Comparison of ENCODE assay signal across 18 cellular contexts in genomic region chr3:48436477-48436787, GRCh38. TPM values are rescaled to one million over a fixed set of nuclear protein-coding genes. Genes with fewer than 3 reads are reported as not detected.
DNase-seq lines count a peak whose midpoint lies in the region; ATAC-seq and TF ChIP-seq lines count a peak whose summit lies in the region.
"Had no signal": no experiment of that assay in that cellular context is flagged by ENCODE, and none has a peak within 500 bp of the region (broad histone marks: within the 10 kb centered on the region; RNA-seq: fewer than 3 reads in every experiment).

No MANE protein-coding gene starts in this region.

- CTCF ChIA-PET in CD4-positive, alpha-beta memory T cell (lab: Charles Lee; ENCODE audit: partially characterized antibody) = interaction anchor here (0.6 to 9.7 kb wide), 71 partner anchors 9 to 1157 kb away, joined by 3 to 381 read pairs (median 6); partner anchors contain the start of genes ATRIP, CDC25A, NME6 and PFKFB4
- CTCF ChIA-PET in RWPE1 (lab: Yijun Ruan, JAX) = interaction anchor here (0.6 to 2.5 kb wide), 18 partner anchors 9 to 242 kb away, joined by 3 to 68 read pairs (median 5); partner anchors contain the start of gene ZNF589

- no peak overlapping the region for H2BK5ac ChIP-seq in mesendoderm (ENCODE audit: low read length)

- H2AK5ac ChIP-seq in mesendoderm (ENCODE audit: low read length) = no peak overlapping the region

- no peak overlapping the region for H2BK15ac ChIP-seq in mesendoderm (replicated peaks; ENCODE audit: low read depth)

- POLR2A ChIA-PET in CD4-positive, alpha-beta memory T cell (lab: Charles Lee; ENCODE audit: partially characterized antibody) = interaction anchor here (0.5 to 4.6 kb wide), 15 partner anchors 9 to 197 kb away, joined by 3 to 44 read pairs (median 5); partner anchors contain the start of genes ATRIP, SHISA5 and ZNF589
- POLR2A ChIA-PET in RWPE1 (lab: Yijun Ruan, JAX; ENCODE audit: low non-redundant PET) = interaction anchor here (1.3 to 1.5 kb wide), 2 partner anchors 35 to 36 kb away, joined by 3 to 4 read pairs; no protein-coding TSS in a partner anchor

- ATAC-seq in natural killer cell (no peak), GM21723 (IDR thresholded peaks at IDR 0.05; ENCODE audit: unreplicated experiment) (no peak), GM18505 (IDR thresholded peaks at IDR 0.05; ENCODE audit: unreplicated experiment) (no peak)

- H3K23ac ChIP-seq in mesendoderm (ENCODE audit: low read length) = no peak overlapping the region

- peaks cover 11% of the 10 kb centered on the region for H3K79me1 ChIP-seq in mesendoderm (ENCODE audit: low read length)

- intact Hi-C loops in CD4-positive, alpha-beta memory T cell (cut with micrococcal nuclease) = loop anchor here (1.0 kb wide), 5 partner anchors 10 to 204 kb away; partner anchors contain the start of gene ATRIP
- intact Hi-C loops in stomach (cut with DNase I; ENCODE audit: low total_unique reads) = no loop called here
- intact Hi-C loops in natural killer cell (cut with micrococcal nuclease) = loop anchor here (1.0 kb wide), 4 partner anchors 35 to 204 kb away; no protein-coding TSS in a partner anchor

- TF ChIP-seq POLR2A in stomach (IDR thresholded peaks at IDR 0.05) (no peak), GM18505 (IDR thresholded peaks at IDR 0.05; ENCODE audit: borderline replicate concordance, extremely low read depth, insufficient read depth, insufficient read length) (no peak)

- no peak overlapping the region for H3K4me2 ChIP-seq in mesendoderm (ENCODE audit: low read length)

- no peak overlapping the region for H3K4me3 ChIP-seq in CD4-positive, alpha-beta memory T cell (ENCODE audit: low read length in 2 of 2)
- no peak overlapping the region for H3K4me3 ChIP-seq in mesendoderm (ENCODE audit: low read length)
- no peak overlapping the region for H3K4me3 ChIP-seq in stomach
- H3K4me3 ChIP-seq: gastrocnemius medialis, K562, MG63, skin epidermis, upper lobe of right lung had no signal

- H3K9me3 Mint-ChIP-seq in CD4-positive, alpha-beta memory T cell = no peaks in the 10 kb centered on the region
- no peaks in the 10 kb centered on the region for H3K9me3 Mint-ChIP-seq in natural killer cell
- H3K9me3 Mint-ChIP-seq: activated naive CD8-positive, alpha-beta T cell treated with anti-CD3 and anti-CD28 coated beads for 36 hours; dendritic cell treated with granulocyte-macrophage colony-stimulating factor and Interleukin-4, amounts not matched to agents 40 ng/mL and 50 ng/mL, for 4 days; immature natural killer cell; T-helper 2 cell treated with Interferon-gamma antibody and Interleukin-4, amounts not matched to agents 5 μg/mL and 100 μg/mL, for 36 hours had no signal

- H3K18ac ChIP-seq in mesendoderm (ENCODE audit: low read length) = no peak overlapping the region

- no peaks in the 10 kb centered on the region for H3K36me3 ChIP-seq in CD4-positive, alpha-beta memory T cell (ENCODE audit: insufficient read depth, low read length)
- H3K36me3 ChIP-seq in mesendoderm (ENCODE audit: control insufficient read depth, insufficient read depth, low read length) (peaks cover 10% of the 10 kb centered on the region), stomach (peaks cover 8 to 22% (median 19%) of the 10 kb centered on the region in 4 donors)
- H3K36me3 ChIP-seq: MG63 had no signal

- no peak for TF ChIP-seq EP300 in stomach (IDR thresholded peaks at IDR 0.05)

- H3K79me2 ChIP-seq in mesendoderm (ENCODE audit: control insufficient read depth, insufficient read depth, low read length) = peaks cover 14% of the 10 kb centered on the region

- peaks cover 28% of the 10 kb centered on the region for H3K4me1 ChIP-seq in CD4-positive, alpha-beta memory T cell (ENCODE audit: insufficient read depth, low read length)
- no peaks in the 10 kb centered on the region for H3K4me1 ChIP-seq in mesendoderm (ENCODE audit: control insufficient read depth, low read depth, low read length)
- H3K4me1 ChIP-seq in stomach = peaks cover 28 to 56% (median 31%) of the 10 kb centered on the region in 4 donors

- H3K56ac ChIP-seq in mesendoderm (ENCODE audit: low read length) = peak overlapping the region; percentile 47

- no peak overlapping the region for H3K27ac Mint-ChIP-seq in CD4-positive, alpha-beta memory T cell
- no peak overlapping the region for H3K27ac Mint-ChIP-seq in natural killer cell
- H3K27ac Mint-ChIP-seq: activated CD4-positive, alpha-beta T cell treated with anti-CD3 and anti-CD28 coated beads for 36 hours; activated naive CD8-positive, alpha-beta T cell treated with anti-CD3 and anti-CD28 coated beads for 36 hours; dendritic cell treated with granulocyte-macrophage colony-stimulating factor and Interleukin-4, amounts not matched to agents 40 ng/mL and 50 ng/mL, for 4 days; immature natural killer cell; T-helper 2 cell treated with Interferon-gamma antibody and Interleukin-4, amounts not matched to agents 5 μg/mL and 100 μg/mL, for 36 hours had no signal

- no peak overlapping the region for H3K4ac ChIP-seq in mesendoderm (ENCODE audit: low read depth, low read length)

- DNase-seq in CD4-positive, alpha-beta memory T cell = no peak
- DNase-seq in RWPE1 (ENCODE audit: low spot score) (no peak), mesendoderm (no peak), stomach (no peak), natural killer cell (no peak), NCI-H2171 treated with DMSO at 0.1 percent for 48 hours (lab: John Stamatoyannopoulos, UW) (no peak)

- no peak overlapping the region for H3K9ac ChIP-seq in mesendoderm (ENCODE audit: low read length)

- no peak overlapping the region for H3K4me3 Mint-ChIP-seq in CD4-positive, alpha-beta memory T cell
- no peak overlapping the region for H3K4me3 Mint-ChIP-seq in natural killer cell
- H3K4me3 Mint-ChIP-seq: activated CD4-positive, alpha-beta T cell treated with anti-CD3 and anti-CD28 coated beads for 36 hours; activated naive CD8-positive, alpha-beta T cell treated with anti-CD3 and anti-CD28 coated beads for 36 hours; dendritic cell treated with granulocyte-macrophage colony-stimulating factor and Interleukin-4, amounts not matched to agents 40 ng/mL and 50 ng/mL, for 4 days; immature natural killer cell; T-helper 2 cell treated with Interferon-gamma antibody and Interleukin-4, amounts not matched to agents 5 μg/mL and 100 μg/mL, for 36 hours had no signal

- H3K27me3 Mint-ChIP-seq in CD4-positive, alpha-beta memory T cell = no peaks in the 10 kb centered on the region
- H3K27me3 Mint-ChIP-seq in natural killer cell (ENCODE audit: low read depth in 2 of 2) = no peaks in the 10 kb centered on the region
- H3K27me3 Mint-ChIP-seq: activated CD4-positive, alpha-beta T cell treated with anti-CD3 and anti-CD28 coated beads for 36 hours; activated naive CD8-positive, alpha-beta T cell treated with anti-CD3 and anti-CD28 coated beads for 36 hours; dendritic cell treated with granulocyte-macrophage colony-stimulating factor and Interleukin-4, amounts not matched to agents 40 ng/mL and 50 ng/mL, for 4 days had no signal

- no peaks in the 10 kb centered on the region for H3K9me3 ChIP-seq in CD4-positive, alpha-beta memory T cell (ENCODE audit: control insufficient read depth in 1 of 2, low read length in 2 of 2)
- H3K9me3 ChIP-seq in stomach = no peaks in the 10 kb centered on the region
- H3K9me3 ChIP-seq: gastrocnemius medialis, MG63, upper lobe of right lung had no signal

- H3K27me3 ChIP-seq in CD4-positive, alpha-beta memory T cell (ENCODE audit: insufficient read depth, low read length) = no peaks in the 10 kb centered on the region
- H3K27me3 ChIP-seq in mesendoderm (ENCODE audit: insufficient read depth, low read length, poor library complexity) = no peaks in the 10 kb centered on the region
- no peaks in the 10 kb centered on the region for H3K27me3 ChIP-seq in stomach
- H3K27me3 ChIP-seq: gastrocnemius medialis, MG63, upper lobe of right lung had no signal

- H3K27ac ChIP-seq in CD4-positive, alpha-beta memory T cell (ENCODE audit: low read depth, low read length) = peak overlapping the region; percentile 3
- H3K27ac ChIP-seq in RWPE1 (peak overlapping the region; percentile 99), mesendoderm (ENCODE audit: low read depth, low read length) (no peak overlapping the region), stomach (peak overlapping the region in 3 of 5 donors; percentile 4 to 96 (median 66))
- H3K27ac ChIP-seq: gastrocnemius medialis, upper lobe of right lung had no signal

- no peak overlapping the region for H2BK120ac ChIP-seq in mesendoderm (ENCODE audit: low read depth, low read length)

- H3K4me1 Mint-ChIP-seq in CD4-positive, alpha-beta memory T cell = peaks cover 17 to 43% (median 29%) of the 10 kb centered on the region in 4 donors
- H3K4me1 Mint-ChIP-seq in natural killer cell = peaks cover 24 to 35% of the 10 kb centered on the region in 2 donors

- peaks cover 2 to 26% of the 10 kb centered on the region in 2 donors for H3K36me3 Mint-ChIP-seq in CD4-positive, alpha-beta memory T cell
- no peaks in the 10 kb centered on the region for H3K36me3 Mint-ChIP-seq in natural killer cell

- H4K5ac ChIP-seq in mesendoderm (ENCODE audit: low read length) = no peak overlapping the region

- no peak overlapping the region for H4K8ac ChIP-seq in mesendoderm (ENCODE audit: low read depth, low read length)

- TF ChIP-seq CTCF in RWPE1 (conservative IDR thresholded peaks at IDR 0.05; ENCODE audit: low read depth) (no peak), stomach (IDR thresholded peaks at IDR 0.05) (no peak), natural killer cell (IDR thresholded peaks at IDR 0.05) (no peak)

- no CpG with 5 or more reads among the region's 1 CpG for WGBS in mesendoderm (ENCODE audit: extremely low coverage, insufficient coverage, low lambda C conversion rate)
- WGBS in stomach, 5 donors = 0 to 88% (median 68%) methylated on average over 1 of the region's 1 CpG

RNA-seq across cellular contexts. Expression of gene CCDC51, which starts 3.5 kb away (rescaled TPM):
- total RNA-seq in CD4-positive, alpha-beta memory T cell = 1 to 10 TPM; 5.1 to 5.4 TPM
- 10 to 100 TPM in 1 of 2 donors, 1 to 10 TPM in 1; 6.6 to 13.3 TPM for polyA plus RNA-seq in CD4-positive, alpha-beta memory T cell
- 17.5 TPM for polyA plus RNA-seq in mesendoderm (2013, experiment 1 of 2)
- 16.4 TPM for polyA plus RNA-seq in mesendoderm (2013, experiment 2 of 2)
- 10 to 100 TPM in 1 of 5 donors, 1 to 10 TPM in 4; 1.8 to 12.5 (median 7.1) TPM for total RNA-seq in stomach
- polyA plus RNA-seq in stomach = 10 to 100 TPM in 1 of 3 donors, 1 to 10 TPM in 2; 6.0 to 10.3 (median 9.5) TPM
- total RNA-seq in natural killer cell = 1 to 10 TPM; 4.4 to 8.8 (median 6.8) TPM

RNA-seq across cellular contexts. Expression of gene TMA7, which starts 3.6 kb away (rescaled TPM):
- total RNA-seq in CD4-positive, alpha-beta memory T cell = 100 to 1,000 TPM; 309 to 310 TPM
- 100 to 1,000 TPM; 765 to 952 TPM for polyA plus RNA-seq in CD4-positive, alpha-beta memory T cell
- 1,066 TPM for polyA plus RNA-seq in mesendoderm (2013, experiment 1 of 2)
- polyA plus RNA-seq in mesendoderm (2013, experiment 2 of 2) = 1,068 TPM
- total RNA-seq in stomach (100 to 1,000 TPM; 107 to 298 (median 230) TPM), natural killer cell (100 to 1,000 TPM; 192 to 239 (median 229) TPM)
- 100 to 1,000 TPM; 644 to 702 (median 660) TPM for polyA plus RNA-seq in stomach

RNA-seq across cellular contexts. Expression of gene PLXNB1, which starts 6.5 kb away (rescaled TPM):
- total RNA-seq in CD4-positive, alpha-beta memory T cell = 1 to 10 TPM; 2.6 to 5.0 TPM
- under 1 TPM in 1 of 2 donors, not detected in 1; 0.48 TPM for polyA plus RNA-seq in CD4-positive, alpha-beta memory T cell
- 58.6 TPM for polyA plus RNA-seq in mesendoderm (2013, experiment 1 of 2)
- polyA plus RNA-seq in mesendoderm (2013, experiment 2 of 2) = 54.5 TPM
- 100 to 1,000 TPM in 4 of 5 donors, 10 to 100 TPM in 1; 86.7 to 874 (median 314) TPM for total RNA-seq in stomach
- polyA plus RNA-seq in stomach = 100 to 1,000 TPM in 1 of 3 donors, 10 to 100 TPM in 2; 13.9 to 157 (median 45.0) TPM
- total RNA-seq in natural killer cell = 1 to 10 TPM; 4.3 to 5.0 (median 4.4) TPM

RNA-seq across cellular contexts. Expression of gene ATRIP, which starts 10.1 kb away (rescaled TPM):
- 10 to 100 TPM; 14.9 to 15.2 TPM for total RNA-seq in CD4-positive, alpha-beta memory T cell
- polyA plus RNA-seq in CD4-positive, alpha-beta memory T cell = 10 to 100 TPM; 11.3 to 15.4 TPM
- 15.5 TPM for polyA plus RNA-seq in mesendoderm (2013, experiment 1 of 2)
- polyA plus RNA-seq in mesendoderm (2013, experiment 2 of 2) = 16.0 TPM
- total RNA-seq in stomach (10 to 100 TPM in 2 of 5 donors, 1 to 10 TPM in 3; 2.3 to 34.4 (median 5.5) TPM), natural killer cell (10 to 100 TPM in 2 of 3 donors, 1 to 10 TPM in 1; 8.5 to 11.0 (median 10.6) TPM)
- polyA plus RNA-seq in stomach = 1 to 10 TPM; 2.9 to 5.8 (median 3.2) TPM

Comparison
In these comparisons a context has a peak if more than half of its experiments do, and no peak if none do; other contexts are left out.
1. RNA of gene PLXNB1, which starts 6.5 kb away (total RNA-seq): 86.7 to 874 TPM in stomach; 2.6 to 5.0 TPM in CD4-positive, alpha-beta memory T cell and 4.3 to 5.0 TPM in natural killer cell; every median in the first group is over 10 times any median in the second.